8 cellular contexts compared by ENCODE assay signal in genomic region chr20:57388953-57389694, GRCh38. TPM values are rescaled to one million over a fixed set of nuclear protein-coding genes. Genes with fewer than 3 reads are reported as not detected.
DNase-seq lines count a peak whose midpoint lies in the region; ATAC-seq and TF ChIP-seq lines count a peak whose summit lies in the region.

No MANE protein-coding gene starts in this region.

- TF ChIP-seq CTCF in HCT116 (IDR thresholded peaks at IDR 0.05 in 2 of 3, conservative IDR thresholded peaks at IDR 0.05 in 1 of 3; ENCODE audit: borderline replicate concordance in 1 of 3, insufficient read depth in 1 of 3, low read depth in 2 of 3, low read length in 2 of 3) (peak in 1 of 3 experiments; percentile 24; a peak in 2 of 6 replicates), OCI-LY3 (IDR thresholded peaks at IDR 0.05; ENCODE audit: low read depth, low read length) (peak; percentile 81), parathyroid adenoma (IDR thresholded peaks at IDR 0.05) (no peak)

- no peaks in the 10 kb centered on the region for H3K9me2 ChIP-seq in HCT116 (ENCODE audit: insufficient read depth)

- peak overlapping the region; percentile 81 for H3K4me2 ChIP-seq in HCT116 (ENCODE audit: low read length)
- H3K4me2 ChIP-seq in OCI-LY3 (ENCODE audit: low read length) = peak overlapping the region; percentile 99
- peak overlapping the region; percentile 66 for H3K4me2 ChIP-seq in parathyroid adenoma (ENCODE audit: low read length)

- peaks cover 24 to 38% of the 10 kb centered on the region in 2 experiments for H3K4me1 ChIP-seq in HCT116 (ENCODE audit: control insufficient read depth in 1 of 2, insufficient read depth in 2 of 2, low read length in 2 of 2)
- H3K4me1 ChIP-seq in OCI-LY3 (ENCODE audit: low read length) = peaks cover 35% of the 10 kb centered on the region
- H3K4me1 ChIP-seq in parathyroid adenoma = no peaks in the 10 kb centered on the region

- no peak for TF ChIP-seq RAD21 in HCT116 (IDR thresholded peaks at IDR 0.05; ENCODE audit: low read depth)

- H3K9ac ChIP-seq in HCT116 (ENCODE audit: low read length) (peak overlapping the region; percentile 62), OCI-LY3 (ENCODE audit: low read length) (peak overlapping the region; percentile 86), parathyroid adenoma (no peak overlapping the region)

- H3K4me3 ChIP-seq in HCT116 (replicated peaks in 1 of 2; ENCODE audit: low read depth in 1 of 2, low read length in 2 of 2) (peak overlapping the region; percentile 35 to 50), OCI-LY3 (ENCODE audit: low read length) (peak overlapping the region; percentile 76), parathyroid adenoma (ENCODE audit: low read depth, low read length) (peak overlapping the region; percentile 12)

- H2AFZ ChIP-seq in HCT116 (ENCODE audit: low read depth, low read length, poor library complexity, severe bottlenecking) = no peak overlapping the region
- H2AFZ ChIP-seq in OCI-LY3 (ENCODE audit: low read depth, low read length) = peak overlapping the region; percentile 58; the same call in 1 of the 2 replicates
- H2AFZ ChIP-seq in parathyroid adenoma = peak overlapping the region; percentile 84

- intact Hi-C loops in HCT116 (cut with micrococcal nuclease) (loop anchor here (10.0 kb wide), 1 partner anchor 206 kb away; no protein-coding TSS in a partner anchor), Right ventricle myocardium superior (cut with DNase I) (no loop called here)

- H3K36me3 ChIP-seq in HCT116 (ENCODE audit: control insufficient read depth in 1 of 2, insufficient read depth in 2 of 2, low read length in 2 of 2) (peaks cover 8 to 14% of the 10 kb centered on the region in 2 experiments; a peak in 2 of 4 replicates), OCI-LY3 (replicated peaks; ENCODE audit: low read depth, low read length) (peaks cover 28% of the 10 kb centered on the region), parathyroid adenoma (ENCODE audit: control insufficient read depth, insufficient read depth, low read length) (no peaks in the 10 kb centered on the region)

- CTCF ChIA-PET in HCT116 (lab: Charles Lee) = interaction anchor here (0.6 to 2.2 kb wide), 2 partner anchors 10 to 783 kb away, joined by 3 to 5 read pairs; no protein-coding TSS in a partner anchor

- DNase-seq in Caki2 (ENCODE audit: low read depth) (peak; percentile 75), HCT116 (ENCODE audit: low read depth, low spot score) (peak; percentile 26), Right ventricle myocardium superior (peak; percentile 91), DMS79 treated with DMSO at 0.1 percent for 48 hours (lab: John Stamatoyannopoulos, UW) (no peak)
- DNase-seq in activated naive CD4-positive, alpha-beta T cell treated with anti-CD3 and anti-CD28 coated beads, Interleukin-2, amount 50 U/mL, for 16 hours = peak; percentile 73

- in situ Hi-C loops in Caki2 (cut with HindIII; ENCODE audit: low pct_unique_long_range_greater_than_20kb, low sequenced_read_pairs) = no loop called here

- H3K27me3 ChIP-seq in HCT116 (ENCODE audit: insufficient read depth, low read length) (no peaks in the 10 kb centered on the region), OCI-LY3 (ENCODE audit: low read depth, low read length) (no peaks in the 10 kb centered on the region), parathyroid adenoma (ENCODE audit: control insufficient read depth, insufficient read depth, low read length) (no peaks in the 10 kb centered on the region)

- POLR2A ChIA-PET in HCT116 (lab: Charles Lee) = no interaction called here

- ATAC-seq in HCT116 (peak; percentile 73), Right ventricle myocardium superior (ENCODE audit: poor library complexity) (peak; percentile 84), HG03520 (IDR thresholded peaks at IDR 0.05; ENCODE audit: unreplicated experiment) (no peak)

- no peaks in the 10 kb centered on the region for H3K9me3 ChIP-seq in HCT116 (ENCODE audit: control insufficient read depth in 1 of 2, insufficient read depth in 1 of 2, low read depth in 1 of 2, low read length in 2 of 2)
- H3K9me3 ChIP-seq in OCI-LY3 (ENCODE audit: insufficient read depth, low read length) = no peaks in the 10 kb centered on the region
- no peaks in the 10 kb centered on the region for H3K9me3 ChIP-seq in parathyroid adenoma (ENCODE audit: control insufficient read depth, low read length)

- H4K20me1 ChIP-seq in HCT116 (ENCODE audit: insufficient read depth) = no peaks in the 10 kb centered on the region
- peaks cover 22% of the 10 kb centered on the region for H4K20me1 ChIP-seq in OCI-LY3 (ENCODE audit: insufficient read depth, low read length)

- RAD21 ChIA-PET in HCT116 (lab: Charles Lee; ENCODE audit: low non-redundant PET in 1 of 2, low total read pairs in 2 of 2, uncharacterized antibody in 2 of 2, unreplicated experiment in 2 of 2) = no interaction called here

- H3K27ac ChIP-seq in HCT116 (ENCODE audit: low read depth, low read length) (peak overlapping the region; percentile 75), OCI-LY3 (ENCODE audit: low read length) (peak overlapping the region; percentile 83), parathyroid adenoma (no peak overlapping the region)

- H3K79me2 ChIP-seq in HCT116 (ENCODE audit: insufficient read depth, low read length) (peaks cover 22% of the 10 kb centered on the region), OCI-LY3 (ENCODE audit: low read length) (peaks cover 28% of the 10 kb centered on the region), parathyroid adenoma (no peaks in the 10 kb centered on the region)

- TF ChIP-seq POLR2A in HCT116 (IDR thresholded peaks at IDR 0.05; ENCODE audit: borderline replicate concordance, extremely low read depth, insufficient read depth, insufficient read length) = peak; percentile 21

- no TSS peak for BruUV-seq in HCT116 (replicated peaks; lab: Mats Ljungman, UMichigan)

TF ChIP-seq in HCT116, 20 proteins besides CTCF, POLR2A, EP300 and RAD21:
- TF ChIP-seq TCF7L2 (IDR thresholded peaks at IDR 0.05; ENCODE audit: borderline replicate concordance, extremely low read depth, insufficient read depth, insufficient read length) (peak; percentile 36), EGR1 (IDR thresholded peaks at IDR 0.05; ENCODE audit: low read depth) (no peak), ELF1 (IDR thresholded peaks at IDR 0.05; ENCODE audit: borderline replicate concordance, low read depth) (no peak), ZFX (IDR thresholded peaks at IDR 0.05) (peak; percentile 83), MAX (IDR thresholded peaks at IDR 0.05) (no peak), ATF3 (IDR thresholded peaks at IDR 0.05) (no peak), EZH2phosphoT487 (IDR thresholded peaks at IDR 0.05; ENCODE audit: borderline replicate concordance) (no peak), POLR2AphosphoS5 (IDR thresholded peaks at IDR 0.05; ENCODE audit: low read depth, low read length) (peak; percentile 39)

RNA-seq across cellular contexts. Expression of gene RBM38, which starts 2.1 kb away (rescaled TPM):
- 14.6 and 15.2 TPM in 2 replicates for total RNA-seq in Caki2 (2014; rRNA removed; shearing (Covaris generic); ENCODE audit: low replicate concordance)
- 36.2 TPM for total RNA-seq in HCT116 (2021; ENCODE audit: unreplicated experiment)
- 33.1 and 35.2 TPM in 2 replicates for polyA plus RNA-seq in HCT116 (2012)
- total RNA-seq in Right ventricle myocardium superior = 91.5 TPM

RNA-seq across cellular contexts. Expression of gene RAE1, which starts 38.1 kb away (rescaled TPM):
- 101 and 105 TPM in 2 replicates for total RNA-seq in Caki2 (2014; rRNA removed; shearing (Covaris generic); ENCODE audit: low replicate concordance)
- total RNA-seq in HCT116 (2021; ENCODE audit: unreplicated experiment) (46.3 TPM), Right ventricle myocardium superior (13.2 TPM)
- polyA plus RNA-seq in HCT116 (2012) = 44.5 and 51.2 TPM in 2 replicates

RNA-seq across cellular contexts. Expression of gene SPO11, which starts 59.5 kb away (rescaled TPM):
- total RNA-seq in Caki2 (2014; rRNA removed; shearing (Covaris generic); ENCODE audit: low replicate concordance) = not detected in 2 replicates
- total RNA-seq in HCT116 (2021; ENCODE audit: unreplicated experiment) = not detected
- not detected in 2 replicates for polyA plus RNA-seq in HCT116 (2012)
- total RNA-seq in Right ventricle myocardium superior = not detected

Comparison
In these comparisons a context has a peak if more than half of its experiments do, and no peak if none do; other contexts are left out.
1. H3K4me3 ChIP-seq: peak in every context shown above with its lines; median percentile 76 in OCI-LY3; 42 in HCT116; 12 in parathyroid adenoma.